15 cellular contexts compared by ENCODE assay signal in the genomic region with DNA sequence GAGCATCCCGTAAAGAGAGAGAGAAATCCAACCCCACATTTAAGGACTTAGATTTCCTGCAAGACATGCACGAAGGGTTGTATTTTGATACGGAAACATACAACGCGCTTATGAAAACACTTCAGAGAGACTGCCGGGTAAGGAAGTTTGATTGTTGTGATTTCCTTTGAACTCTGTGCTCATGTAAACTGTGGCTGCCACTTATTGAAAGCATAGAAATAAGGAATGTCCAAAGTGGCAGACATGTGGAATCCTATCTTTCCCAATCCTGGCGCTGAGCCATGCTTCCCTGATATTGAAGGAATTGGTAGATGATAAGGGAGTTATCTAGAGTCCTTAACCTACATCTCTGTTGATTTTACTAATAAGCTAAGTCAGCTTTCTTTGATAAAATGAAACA.
DNase-seq lines count a peak whose midpoint lies in the region; ATAC-seq and TF ChIP-seq lines count a peak whose summit lies in the region.
"Had no signal": no experiment of that assay in that cellular context is flagged by ENCODE, and none has a peak within 500 bp of the region (broad histone marks: within the 10 kb centered on the region; RNA-seq: fewer than 3 reads in every experiment).

No MANE protein-coding gene starts in this region.

- H3K4me3 ChIP-seq in effector memory CD4-positive, alpha-beta T cell (ENCODE audit: insufficient read depth, low read depth, low read length, poor library complexity, severe bottlenecking) = peak overlapping the region; percentile 23
- H3K4me3 ChIP-seq in lower leg skin (ENCODE audit: low read depth, poor library complexity, severe bottlenecking) = no peak overlapping the region
- H3K4me3 ChIP-seq: esophagus squamous epithelium, heart right ventricle, ovary, vagina had no signal

- H3K27ac ChIP-seq in effector memory CD4-positive, alpha-beta T cell (ENCODE audit: insufficient read depth, low read length, poor library complexity, severe bottlenecking) = no peak overlapping the region
- H3K27ac ChIP-seq: ovary, vagina, VCaP had no signal

- ATAC-seq in T-cell (replicated peaks in 1 of 4) = peak in 3 of 4 experiments; percentile 46 to 64 (median 55)
- no peak for ATAC-seq in stimulated activated naive B cell treated with anti-CD40 and anti-IgM and Interleukin-4, amounts not matched to agents 10 μg/mL and 1 μg/mL and 100 μg/mL, for 72 hours (replicated peaks)
- ATAC-seq: heart right ventricle had no signal

- no peaks in the 10 kb centered on the region for H3K36me3 ChIP-seq in effector memory CD4-positive, alpha-beta T cell (ENCODE audit: control insufficient read depth, insufficient read depth, low read length)
- H3K36me3 ChIP-seq: esophagus squamous epithelium, heart right ventricle, ovary, vagina had no signal

- H3K9me3 Mint-ChIP-seq in activated naive CD4-positive, alpha-beta T cell treated with anti-CD3 and anti-CD28 coated beads, Interleukin-2, amount 50 U/mL, for 24 hours = no peaks in the 10 kb centered on the region
- no peaks in the 10 kb centered on the region for H3K9me3 Mint-ChIP-seq in T-cell
- H3K9me3 Mint-ChIP-seq in stimulated activated naive B cell treated with anti-CD40 and anti-IgM and Interleukin-4, amounts not matched to agents 10 μg/mL and 1 μg/mL and 100 μg/mL, for 72 hours = no peaks in the 10 kb centered on the region
- no peaks in the 10 kb centered on the region for H3K9me3 Mint-ChIP-seq in glutamatergic neuron (ENCODE audit: unreplicated experiment)
- H3K9me3 Mint-ChIP-seq: dendritic cell treated with granulocyte-macrophage colony-stimulating factor and Interleukin-4, amounts not matched to agents 40 ng/mL and 50 ng/mL, for 4 days had no signal

- H3K27ac Mint-ChIP-seq in activated naive CD4-positive, alpha-beta T cell treated with anti-CD3 and anti-CD28 coated beads, Interleukin-2, amount 50 U/mL, for 24 hours = peak overlapping the region; percentile 94
- H3K27ac Mint-ChIP-seq in T-cell (peak overlapping the region; percentile 93 to 95), glutamatergic neuron (ENCODE audit: unreplicated experiment) (no peak overlapping the region)
- peak overlapping the region; percentile 80 for H3K27ac Mint-ChIP-seq in stimulated activated naive B cell treated with anti-CD40 and anti-IgM and Interleukin-4, amounts not matched to agents 10 μg/mL and 1 μg/mL and 100 μg/mL, for 72 hours
- H3K27ac Mint-ChIP-seq: dendritic cell treated with granulocyte-macrophage colony-stimulating factor and Interleukin-4, amounts not matched to agents 40 ng/mL and 50 ng/mL, for 4 days had no signal

- POLR2A ChIA-PET in T-cell (lab: Charles Lee) = no interaction called here

- no peaks in the 10 kb centered on the region for H3K27me3 ChIP-seq in effector memory CD4-positive, alpha-beta T cell (replicated peaks; ENCODE audit: control insufficient read depth, insufficient read depth, low read length, poor library complexity, severe bottlenecking)
- H3K27me3 ChIP-seq: esophagus squamous epithelium, heart right ventricle, ovary, vagina had no signal

- TF ChIP-seq CTCF in glutamatergic neuron (IDR thresholded peaks at IDR 0.05; ENCODE audit: partially characterized antibody, unreplicated experiment) (no peak), lower leg skin (IDR thresholded peaks at IDR 0.05) (no peak)

- H3K36me3 Mint-ChIP-seq in activated naive CD4-positive, alpha-beta T cell treated with anti-CD3 and anti-CD28 coated beads, Interleukin-2, amount 50 U/mL, for 24 hours = no peaks in the 10 kb centered on the region
- H3K36me3 Mint-ChIP-seq in T-cell = no peaks in the 10 kb centered on the region
- H3K36me3 Mint-ChIP-seq in stimulated activated naive B cell treated with anti-CD40 and anti-IgM and Interleukin-4, amounts not matched to agents 10 μg/mL and 1 μg/mL and 100 μg/mL, for 72 hours = peaks cover 52 to 73% of the 10 kb centered on the region in 2 donors
- H3K36me3 Mint-ChIP-seq in glutamatergic neuron (ENCODE audit: unreplicated experiment) = no peaks in the 10 kb centered on the region

- no peak for DNase-seq in activated naive CD4-positive, alpha-beta T cell (lab: John Stamatoyannopoulos, UW)
- DNase-seq in T-cell (peak in 1 of 34 experiments; percentile 6), glutamatergic neuron (no peak), lower leg skin (ENCODE audit: low spot score in 2 of 2) (no peak), DMS 273 treated with DMSO at 0.1 percent for 48 hours (lab: John Stamatoyannopoulos, UW) (no peak)
- DNase-seq in effector memory CD4-positive, alpha-beta T cell = no peak
- DNase-seq in stimulated activated naive B cell treated with anti-CD40 and anti-IgM and Interleukin-4, amounts not matched to agents 10 μg/mL and 1 μg/mL and 100 μg/mL, for 72 hours = no peak
- DNase-seq: esophagus squamous epithelium, heart right ventricle, NCI-H2081, ovary had no signal

- peak overlapping the region; percentile 82 for H3K4me3 Mint-ChIP-seq in activated naive CD4-positive, alpha-beta T cell treated with anti-CD3 and anti-CD28 coated beads, Interleukin-2, amount 50 U/mL, for 24 hours
- H3K4me3 Mint-ChIP-seq in T-cell = peak overlapping the region; percentile 48 to 70 (median 55)
- peak overlapping the region; percentile 17 to 60 for H3K4me3 Mint-ChIP-seq in stimulated activated naive B cell treated with anti-CD40 and anti-IgM and Interleukin-4, amounts not matched to agents 10 μg/mL and 1 μg/mL and 100 μg/mL, for 72 hours
- H3K4me3 Mint-ChIP-seq in glutamatergic neuron (ENCODE audit: unreplicated experiment) = no peak overlapping the region
- H3K4me3 Mint-ChIP-seq: dendritic cell treated with granulocyte-macrophage colony-stimulating factor and Interleukin-4, amounts not matched to agents 40 ng/mL and 50 ng/mL, for 4 days had no signal

- intact Hi-C loops in lower leg skin (cut with DNase I; ENCODE audit: low total_unique reads) = no loop called here

- H3K9me3 ChIP-seq in effector memory CD4-positive, alpha-beta T cell (ENCODE audit: control insufficient read depth, low read length) = no peaks in the 10 kb centered on the region
- H3K9me3 ChIP-seq: esophagus squamous epithelium, heart right ventricle, ovary, vagina had no signal

- CTCF ChIA-PET in T-cell (lab: Charles Lee) = no interaction called here

- H3K27me3 Mint-ChIP-seq in activated naive CD4-positive, alpha-beta T cell treated with anti-CD3 and anti-CD28 coated beads, Interleukin-2, amount 50 U/mL, for 24 hours = no peaks in the 10 kb centered on the region
- H3K27me3 Mint-ChIP-seq in T-cell (no peaks in the 10 kb centered on the region), glutamatergic neuron (ENCODE audit: unreplicated experiment) (no peaks in the 10 kb centered on the region)
- no peaks in the 10 kb centered on the region for H3K27me3 Mint-ChIP-seq in stimulated activated naive B cell treated with anti-CD40 and anti-IgM and Interleukin-4, amounts not matched to agents 10 μg/mL and 1 μg/mL and 100 μg/mL, for 72 hours
- H3K27me3 Mint-ChIP-seq: dendritic cell treated with granulocyte-macrophage colony-stimulating factor and Interleukin-4, amounts not matched to agents 40 ng/mL and 50 ng/mL, for 4 days had no signal

- H3K4me1 Mint-ChIP-seq in activated naive CD4-positive, alpha-beta T cell treated with anti-CD3 and anti-CD28 coated beads, Interleukin-2, amount 50 U/mL, for 24 hours = peaks cover 58% of the 10 kb centered on the region
- H3K4me1 Mint-ChIP-seq in T-cell (peaks cover 52 to 57% (median 55%) of the 10 kb centered on the region in 3 donors), glutamatergic neuron (ENCODE audit: low read depth, unreplicated experiment) (peaks cover 11% of the 10 kb centered on the region)
- H3K4me1 Mint-ChIP-seq in stimulated activated naive B cell treated with anti-CD40 and anti-IgM and Interleukin-4, amounts not matched to agents 10 μg/mL and 1 μg/mL and 100 μg/mL, for 72 hours = peaks cover 35 to 51% of the 10 kb centered on the region in 2 donors

- no peak for TF ChIP-seq POLR2A in lower leg skin (IDR thresholded peaks at IDR 0.05)

- WGBS in lower leg skin, 2 donors = 80 to 83% methylated on average over 7 of the region's 7 CpGs

- H3K4me1 ChIP-seq in effector memory CD4-positive, alpha-beta T cell (ENCODE audit: control insufficient read depth, insufficient read depth, low read length, poor library complexity, severe bottlenecking) = peaks cover 10% of the 10 kb centered on the region

Comparison
In these comparisons a context has a peak if more than half of its experiments do, and no peak if none do; other contexts are left out.
1. ATAC-seq: peak in T-cell (3 of 4); none in stimulated activated naive B cell treated with anti-CD40 and anti-IgM and Interleukin-4, amounts not matched to agents 10 μg/mL and 1 μg/mL and 100 μg/mL, for 72 hours (0 of 2).